18 cellular contexts compared by ENCODE assay signal in the genomic region with DNA sequence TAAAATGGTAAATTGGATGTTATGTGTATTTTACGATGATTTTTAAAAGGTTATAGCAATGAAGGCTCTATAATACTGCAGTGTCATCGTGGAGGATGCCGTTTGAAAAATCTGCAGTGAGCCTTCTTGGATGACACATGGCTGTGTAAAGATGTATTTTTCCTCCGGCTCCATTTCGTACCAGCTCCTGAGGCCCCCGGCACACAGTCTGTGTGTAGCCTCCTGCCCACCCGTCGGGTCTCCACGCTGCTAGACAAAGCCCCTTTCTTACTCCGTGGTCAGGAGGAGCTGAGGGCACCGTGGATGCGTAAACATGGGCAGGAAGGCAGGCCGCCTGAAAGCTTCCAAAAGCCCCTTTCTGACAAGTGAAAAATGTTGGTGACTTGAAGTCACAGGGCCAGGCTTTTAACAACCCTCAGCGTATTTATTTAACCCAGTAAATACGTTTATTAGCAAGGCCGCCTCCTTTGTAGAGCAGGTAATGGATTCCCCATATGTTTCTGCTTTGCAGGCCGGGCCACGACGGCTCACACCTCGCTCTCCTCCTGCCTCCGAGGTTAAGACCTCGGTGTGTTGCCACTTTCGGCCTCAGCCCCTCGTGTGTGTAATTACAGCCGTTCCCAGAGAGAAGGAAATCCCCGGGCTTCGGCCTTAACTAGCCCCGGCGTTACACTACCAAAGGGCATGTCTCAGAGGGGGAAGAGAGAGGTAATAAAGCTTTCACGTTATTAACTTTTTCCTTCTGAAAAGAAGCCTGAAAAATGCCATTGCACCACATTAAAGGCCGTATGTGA.
"Had no signal": no experiment of that assay in that cellular context is flagged by ENCODE, and none has a peak within 500 bp of the region (broad histone marks: within the 10 kb centered on the region; RNA-seq: fewer than 3 reads in every experiment).

No MANE protein-coding gene starts in this region.

- H3K36me3 ChIP-seq: left ventricle myocardium inferior, lower lobe of right lung, ovary, right atrium auricular region, upper lobe of left lung, uterus had no signal

- H3K4me3 Mint-ChIP-seq: memory B cell; naive thymus-derived CD4-positive, alpha-beta T cell had no signal

- H3K27ac ChIP-seq: coronary artery, left ventricle myocardium inferior, lower lobe of right lung, ovary, right atrium auricular region, upper lobe of left lung, uterus had no signal

- H3K4me3 ChIP-seq: coronary artery, left ventricle myocardium inferior, lower lobe of right lung, ovary, right atrium auricular region, smooth muscle cell, upper lobe of left lung, uterus had no signal

- H3K4me1 ChIP-seq: lower lobe of right lung, upper lobe of left lung, uterus had no signal

- H3K9me3 ChIP-seq: left ventricle myocardium inferior, lower lobe of right lung, ovary, right atrium auricular region, upper lobe of left lung, uterus had no signal

- H3K27ac Mint-ChIP-seq: memory B cell had no signal

- DNase-seq: effector CD4-positive, alpha-beta T cell; foreskin melanocyte; head of caudate nucleus; hypothalamus; islet precursor cell; left ventricle myocardium inferior; lower lobe of right lung; naive thymus-derived CD4-positive, alpha-beta T cell; nucleus accumbens; ovary; stimulated activated CD4-positive, alpha-beta T cell treated with anti-CD3 and anti-CD28 coated beads, Interleukin-2, amount 100 ng/mL, for 48 hours; stimulated activated naive CD4-positive, alpha-beta T cell treated with Interleukin-2 at 50 U/mL for 16 hours; upper lobe of left lung; uterus had no signal

- H3K4me1 Mint-ChIP-seq: memory B cell; naive thymus-derived CD4-positive, alpha-beta T cell had no signal

- H3K27me3 ChIP-seq: ovary, right atrium auricular region, upper lobe of left lung, uterus had no signal

- H3K36me3 Mint-ChIP-seq: memory B cell; naive thymus-derived CD4-positive, alpha-beta T cell had no signal
